In the genomic region with DNA sequence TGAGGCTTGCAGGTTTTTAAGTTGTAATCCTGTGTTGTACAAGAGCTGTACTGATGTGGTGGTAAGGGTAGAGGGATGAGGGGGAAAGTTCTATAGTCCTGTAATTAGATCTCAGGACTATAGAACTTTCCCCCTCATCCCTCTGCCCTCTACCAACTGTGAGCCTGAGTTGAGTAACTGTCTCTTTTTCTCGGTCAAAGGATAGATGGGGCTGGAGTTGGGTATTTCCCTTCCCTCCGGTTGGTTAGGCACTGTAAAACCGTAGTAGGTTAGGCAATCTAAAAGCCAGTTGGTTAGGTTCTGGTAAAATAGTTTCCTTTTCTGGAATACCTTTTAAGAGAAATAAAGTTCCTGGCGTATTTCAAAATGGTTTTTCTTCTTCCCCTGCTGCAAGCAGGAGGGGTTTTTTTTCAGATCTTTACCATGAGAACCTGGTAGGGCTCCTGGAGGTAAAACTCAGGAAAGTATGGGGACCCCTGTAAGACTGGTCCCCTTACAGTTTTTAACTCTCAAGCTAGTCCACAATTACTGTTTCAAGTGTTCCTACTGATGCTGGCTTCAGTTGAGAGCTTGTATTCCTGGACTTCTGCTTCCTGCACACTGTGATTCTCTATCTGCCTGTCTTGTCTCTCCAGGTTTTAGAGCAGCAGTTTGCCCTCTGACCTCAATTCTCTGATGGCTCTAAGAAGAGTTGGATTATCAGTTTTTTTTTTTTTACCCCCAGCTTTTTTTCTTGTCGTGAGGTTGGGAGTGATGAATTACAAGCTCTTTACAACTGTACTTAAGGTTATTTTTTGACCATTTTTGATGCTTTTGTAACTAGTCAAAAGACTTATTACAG, we compare ENCODE assay signal across 1 cellular context.
TF ChIP-seq lines count a peak whose summit lies in the region.

No MANE protein-coding gene starts in this region.

TF ChIP-seq in GM12878, 131 proteins besides CTCF, POLR2A, EP300 and RAD21 (continued from another document):
- peak; percentile 15; the same call in 1 of the 2 replicates for TF ChIP-seq IKZF1 (conservative IDR thresholded peaks at IDR 0.05)
- peak; percentile 18; the same call in 1 of the 2 replicates for TF ChIP-seq RELB (IDR thresholded peaks at IDR 0.05; ENCODE audit: low read depth)
- no peak for TF ChIP-seq TAF1 (IDR thresholded peaks at IDR 0.05; ENCODE audit: borderline replicate concordance, low read depth, low read length)
- TF ChIP-seq RUNX3 (IDR thresholded peaks at IDR 0.05; ENCODE audit: low read length): peak; percentile 70
- peak; percentile 36 for TF ChIP-seq JUNB (IDR thresholded peaks at IDR 0.05)
- 0 out of 2 replicates have a peak, but pooled peaks have one; percentile 24 for TF ChIP-seq MEF2A (IDR thresholded peaks at IDR 0.05; ENCODE audit: insufficient read depth, low read depth, low read length)
TF ChIP-seq in GM12878: peak in this region for 10.
